In the genomic region with DNA sequence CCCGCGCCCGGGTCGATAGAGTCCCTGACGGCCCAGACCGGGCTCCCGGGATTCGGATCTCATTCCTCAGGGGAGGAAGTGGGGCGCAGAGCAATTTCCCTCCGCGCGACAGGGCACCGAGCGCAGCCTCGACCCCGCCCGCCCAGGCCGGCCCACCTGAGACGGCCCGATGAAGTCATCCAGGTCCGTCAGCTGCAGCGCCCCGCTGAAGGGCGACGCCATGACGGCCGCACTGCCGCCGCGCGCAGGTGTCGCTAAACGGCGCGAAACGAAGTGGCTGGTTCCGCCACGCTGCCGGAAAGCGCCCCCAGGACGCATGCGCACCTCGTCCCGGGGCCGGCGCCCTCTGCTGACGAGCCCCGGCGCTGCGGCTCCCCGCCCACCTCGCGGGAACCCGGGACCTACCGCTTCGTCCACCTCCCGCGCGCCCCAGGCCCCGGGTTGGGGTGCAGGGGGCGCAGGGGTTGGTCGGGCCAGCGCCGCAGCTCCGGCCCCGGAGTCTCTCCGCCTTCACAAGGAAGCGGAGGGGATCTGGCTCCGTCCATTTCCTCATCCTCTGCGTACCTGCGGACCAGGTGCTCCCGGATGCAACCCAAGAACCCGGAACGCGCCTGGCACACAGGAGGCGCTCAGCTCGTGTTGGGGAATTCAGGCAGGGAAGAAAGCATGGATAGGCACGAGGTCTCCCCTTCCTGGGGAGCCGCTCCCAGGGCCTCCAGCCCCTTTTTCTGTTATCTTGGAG, we compare ENCODE assay signal across 1 cellular context.
A peak's percentile ranks its signal among the peaks of the same experiment; 100 is the strongest.
TF ChIP-seq lines count a peak whose summit lies in the region.

Gene CIAO3 (minus strand): TSS at position 234 of the 742 bp plus-strand sequence. CDS start 12 bp downstream, at position 222.

TF ChIP-seq in WTC11, 78 proteins besides CTCF, POLR2A, EP300 and RAD21 (continued from another document and continues in another):
- TF ChIP-seq ATF3 (CRISPR knock-in tag; conservative IDR thresholded peaks at IDR 0.05), result peak; percentile 67; the same call in 1 of the 2 replicates
- peak; percentile 68; the same call in 1 of the 2 replicates for TF ChIP-seq TEAD1 (CRISPR knock-in tag; IDR thresholded peaks at IDR 0.05)
- peak; percentile 89; the same call in 1 of the 2 replicates for TF ChIP-seq ETV6 (CRISPR knock-in tag; IDR thresholded peaks at IDR 0.05)
- TF ChIP-seq STAT6 (CRISPR knock-in tag; conservative IDR thresholded peaks at IDR 0.05; ENCODE audit: low read depth), result no peak
- TF ChIP-seq EMX1 (CRISPR knock-in tag; IDR thresholded peaks at IDR 0.05), result no peak
- TF ChIP-seq, protein P1, sequence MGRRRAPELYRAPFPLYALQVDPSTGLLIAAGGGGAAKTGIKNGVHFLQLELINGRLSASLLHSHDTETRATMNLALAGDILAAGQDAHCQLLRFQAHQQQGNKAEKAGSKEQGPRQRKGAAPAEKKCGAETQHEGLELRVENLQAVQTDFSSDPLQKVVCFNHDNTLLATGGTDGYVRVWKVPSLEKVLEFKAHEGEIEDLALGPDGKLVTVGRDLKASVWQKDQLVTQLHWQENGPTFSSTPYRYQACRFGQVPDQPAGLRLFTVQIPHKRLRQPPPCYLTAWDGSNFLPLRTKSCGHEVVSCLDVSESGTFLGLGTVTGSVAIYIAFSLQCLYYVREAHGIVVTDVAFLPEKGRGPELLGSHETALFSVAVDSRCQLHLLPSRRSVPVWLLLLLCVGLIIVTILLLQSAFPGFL (CRISPR knock-in tag; IDR thresholded peaks at IDR 0.05; ENCODE audit: borderline replicate concordance), result 0 out of 2 replicates have a peak, but pooled peaks have one; percentile 38
- peak; percentile 22; the same call in 1 of the 2 replicates for TF ChIP-seq SMAD3 (CRISPR knock-in tag; IDR thresholded peaks at IDR 0.05; ENCODE audit: borderline replicate concordance)
- peak; percentile 97 for TF ChIP-seq E2F5 (CRISPR knock-in tag; IDR thresholded peaks at IDR 0.05)
- TF ChIP-seq, protein P2, sequence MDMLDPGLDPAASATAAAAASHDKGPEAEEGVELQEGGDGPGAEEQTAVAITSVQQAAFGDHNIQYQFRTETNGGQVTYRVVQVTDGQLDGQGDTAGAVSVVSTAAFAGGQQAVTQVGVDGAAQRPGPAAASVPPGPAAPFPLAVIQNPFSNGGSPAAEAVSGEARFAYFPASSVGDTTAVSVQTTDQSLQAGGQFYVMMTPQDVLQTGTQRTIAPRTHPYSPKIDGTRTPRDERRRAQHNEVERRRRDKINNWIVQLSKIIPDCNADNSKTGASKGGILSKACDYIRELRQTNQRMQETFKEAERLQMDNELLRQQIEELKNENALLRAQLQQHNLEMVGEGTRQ (CRISPR knock-in tag; IDR thresholded peaks at IDR 0.05), result peak; percentile 67
- TF ChIP-seq, protein P3, sequence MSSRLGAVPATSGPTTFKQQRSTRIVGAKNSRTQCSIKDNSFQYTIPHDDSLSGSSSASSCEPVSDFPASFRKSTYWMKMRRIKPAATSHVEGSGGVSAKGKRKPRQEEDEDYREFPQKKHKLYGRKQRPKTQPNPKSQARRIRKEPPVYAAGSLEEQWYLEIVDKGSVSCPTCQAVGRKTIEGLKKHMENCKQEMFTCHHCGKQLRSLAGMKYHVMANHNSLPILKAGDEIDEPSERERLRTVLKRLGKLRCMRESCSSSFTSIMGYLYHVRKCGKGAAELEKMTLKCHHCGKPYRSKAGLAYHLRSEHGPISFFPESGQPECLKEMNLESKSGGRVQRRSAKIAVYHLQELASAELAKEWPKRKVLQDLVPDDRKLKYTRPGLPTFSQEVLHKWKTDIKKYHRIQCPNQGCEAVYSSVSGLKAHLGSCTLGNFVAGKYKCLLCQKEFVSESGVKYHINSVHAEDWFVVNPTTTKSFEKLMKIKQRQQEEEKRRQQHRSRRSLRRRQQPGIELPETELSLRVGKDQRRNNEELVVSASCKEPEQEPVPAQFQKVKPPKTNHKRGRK (CRISPR knock-in tag; IDR thresholded peaks at IDR 0.05; ENCODE audit: borderline replicate concordance), result no peak
- no peak for TF ChIP-seq NR3C1 (CRISPR knock-in tag; conservative IDR thresholded peaks at IDR 0.05; ENCODE audit: low read depth)
- TF ChIP-seq USF1 (CRISPR knock-in tag; IDR thresholded peaks at IDR 0.05), result 0 out of 2 replicates have a peak, but pooled peaks have one; percentile 26
- peak; percentile 92 for TF ChIP-seq FOXK1 (CRISPR knock-in tag; IDR thresholded peaks at IDR 0.05)
- 0 out of 2 replicates have a peak, but pooled peaks have one; percentile 46 for TF ChIP-seq CREB1 (CRISPR knock-in tag; IDR thresholded peaks at IDR 0.05)
- peak; percentile 82 for TF ChIP-seq ZNF423 (CRISPR knock-in tag; IDR thresholded peaks at IDR 0.05)
- no peak for TF ChIP-seq SOX15 (CRISPR knock-in tag; IDR thresholded peaks at IDR 0.05)
- peak; percentile 55 for TF ChIP-seq JUN (CRISPR knock-in tag; IDR thresholded peaks at IDR 0.05)
- TF ChIP-seq ZNF138 (CRISPR knock-in tag; conservative IDR thresholded peaks at IDR 0.05), result no peak
- TF ChIP-seq, protein P4, sequence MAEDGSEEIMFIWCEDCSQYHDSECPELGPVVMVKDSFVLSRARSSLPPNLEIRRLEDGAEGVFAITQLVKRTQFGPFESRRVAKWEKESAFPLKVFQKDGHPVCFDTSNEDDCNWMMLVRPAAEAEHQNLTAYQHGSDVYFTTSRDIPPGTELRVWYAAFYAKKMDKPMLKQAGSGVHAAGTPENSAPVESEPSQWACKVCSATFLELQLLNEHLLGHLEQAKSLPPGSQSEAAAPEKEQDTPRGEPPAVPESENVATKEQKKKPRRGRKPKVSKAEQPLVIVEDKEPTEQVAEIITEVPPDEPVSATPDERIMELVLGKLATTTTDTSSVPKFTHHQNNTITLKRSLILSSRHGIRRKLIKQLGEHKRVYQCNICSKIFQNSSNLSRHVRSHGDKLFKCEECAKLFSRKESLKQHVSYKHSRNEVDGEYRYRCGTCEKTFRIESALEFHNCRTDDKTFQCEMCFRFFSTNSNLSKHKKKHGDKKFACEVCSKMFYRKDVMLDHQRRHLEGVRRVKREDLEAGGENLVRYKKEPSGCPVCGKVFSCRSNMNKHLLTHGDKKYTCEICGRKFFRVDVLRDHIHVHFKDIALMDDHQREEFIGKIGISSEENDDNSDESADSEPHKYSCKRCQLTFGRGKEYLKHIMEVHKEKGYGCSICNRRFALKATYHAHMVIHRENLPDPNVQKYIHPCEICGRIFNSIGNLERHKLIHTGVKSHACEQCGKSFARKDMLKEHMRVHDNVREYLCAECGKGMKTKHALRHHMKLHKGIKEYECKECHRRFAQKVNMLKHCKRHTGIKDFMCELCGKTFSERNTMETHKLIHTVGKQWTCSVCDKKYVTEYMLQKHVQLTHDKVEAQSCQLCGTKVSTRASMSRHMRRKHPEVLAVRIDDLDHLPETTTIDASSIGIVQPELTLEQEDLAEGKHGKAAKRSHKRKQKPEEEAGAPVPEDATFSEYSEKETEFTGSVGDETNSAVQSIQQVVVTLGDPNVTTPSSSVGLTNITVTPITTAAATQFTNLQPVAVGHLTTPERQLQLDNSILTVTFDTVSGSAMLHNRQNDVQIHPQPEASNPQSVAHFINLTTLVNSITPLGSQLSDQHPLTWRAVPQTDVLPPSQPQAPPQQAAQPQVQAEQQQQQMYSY (CRISPR knock-in tag; IDR thresholded peaks at IDR 0.05), result peak; percentile 58; the same call in 1 of the 2 replicates
- TF ChIP-seq TP53 (CRISPR knock-in tag; IDR thresholded peaks at IDR 0.05), result no peak
- 0 out of 2 replicates have a peak, but pooled peaks have one; percentile 18 for TF ChIP-seq E2F4 (CRISPR knock-in tag; IDR thresholded peaks at IDR 0.05; ENCODE audit: borderline replicate concordance, low read depth)
- TF ChIP-seq, protein P5, sequence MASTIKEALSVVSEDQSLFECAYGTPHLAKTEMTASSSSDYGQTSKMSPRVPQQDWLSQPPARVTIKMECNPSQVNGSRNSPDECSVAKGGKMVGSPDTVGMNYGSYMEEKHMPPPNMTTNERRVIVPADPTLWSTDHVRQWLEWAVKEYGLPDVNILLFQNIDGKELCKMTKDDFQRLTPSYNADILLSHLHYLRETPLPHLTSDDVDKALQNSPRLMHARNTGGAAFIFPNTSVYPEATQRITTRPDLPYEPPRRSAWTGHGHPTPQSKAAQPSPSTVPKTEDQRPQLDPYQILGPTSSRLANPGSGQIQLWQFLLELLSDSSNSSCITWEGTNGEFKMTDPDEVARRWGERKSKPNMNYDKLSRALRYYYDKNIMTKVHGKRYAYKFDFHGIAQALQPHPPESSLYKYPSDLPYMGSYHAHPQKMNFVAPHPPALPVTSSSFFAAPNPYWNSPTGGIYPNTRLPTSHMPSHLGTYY (CRISPR knock-in tag; IDR thresholded peaks at IDR 0.05), result no peak
- TF ChIP-seq SP1 (CRISPR knock-in tag; conservative IDR thresholded peaks at IDR 0.05), result peak; percentile 98
- no peak for TF ChIP-seq NR2C2 (CRISPR knock-in tag; IDR thresholded peaks at IDR 0.05)
- TF ChIP-seq, protein P6, sequence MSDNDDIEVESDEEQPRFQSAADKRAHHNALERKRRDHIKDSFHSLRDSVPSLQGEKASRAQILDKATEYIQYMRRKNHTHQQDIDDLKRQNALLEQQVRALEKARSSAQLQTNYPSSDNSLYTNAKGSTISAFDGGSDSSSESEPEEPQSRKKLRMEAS (CRISPR knock-in tag; IDR thresholded peaks at IDR 0.05), result peak; percentile 92
- no peak for TF ChIP-seq ZNF317 (CRISPR knock-in tag; IDR thresholded peaks at IDR 0.05; ENCODE audit: borderline replicate concordance, low read depth)
- no peak for TF ChIP-seq OVOL2 (CRISPR knock-in tag; IDR thresholded peaks at IDR 0.05; ENCODE audit: borderline replicate concordance)
- no peak for TF ChIP-seq ZNF121 (CRISPR knock-in tag; IDR thresholded peaks at IDR 0.05)
- TF ChIP-seq ESRRA (CRISPR knock-in tag; IDR thresholded peaks at IDR 0.05; ENCODE audit: borderline replicate concordance), result peak; percentile 73; the same call in 1 of the 2 replicates
- no peak for TF ChIP-seq TCF7 (CRISPR knock-in tag; IDR thresholded peaks at IDR 0.05; ENCODE audit: low read depth)
- TF ChIP-seq JAZF1 (CRISPR knock-in tag; IDR thresholded peaks at IDR 0.05), result no peak
- TF ChIP-seq, protein P7, sequence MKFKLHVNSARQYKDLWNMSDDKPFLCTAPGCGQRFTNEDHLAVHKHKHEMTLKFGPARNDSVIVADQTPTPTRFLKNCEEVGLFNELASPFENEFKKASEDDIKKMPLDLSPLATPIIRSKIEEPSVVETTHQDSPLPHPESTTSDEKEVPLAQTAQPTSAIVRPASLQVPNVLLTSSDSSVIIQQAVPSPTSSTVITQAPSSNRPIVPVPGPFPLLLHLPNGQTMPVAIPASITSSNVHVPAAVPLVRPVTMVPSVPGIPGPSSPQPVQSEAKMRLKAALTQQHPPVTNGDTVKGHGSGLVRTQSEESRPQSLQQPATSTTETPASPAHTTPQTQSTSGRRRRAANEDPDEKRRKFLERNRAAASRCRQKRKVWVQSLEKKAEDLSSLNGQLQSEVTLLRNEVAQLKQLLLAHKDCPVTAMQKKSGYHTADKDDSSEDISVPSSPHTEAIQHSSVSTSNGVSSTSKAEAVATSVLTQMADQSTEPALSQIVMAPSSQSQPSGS (CRISPR knock-in tag; IDR thresholded peaks at IDR 0.05; ENCODE audit: borderline replicate concordance, low read depth), result peak; percentile 60; the same call in 1 of the 2 replicates
- no peak for TF ChIP-seq GRHL2 (CRISPR knock-in tag; IDR thresholded peaks at IDR 0.05; ENCODE audit: insufficient replicate concordance, severe bottlenecking)
- TF ChIP-seq IRF2 (CRISPR knock-in tag; IDR thresholded peaks at IDR 0.05; ENCODE audit: borderline replicate concordance, low read depth), result no peak
- TF ChIP-seq PRRX2 (CRISPR knock-in tag; IDR thresholded peaks at IDR 0.05), result no peak
- no peak for TF ChIP-seq KAT7 (CRISPR knock-in tag; IDR thresholded peaks at IDR 0.05; ENCODE audit: borderline replicate concordance)
- TF ChIP-seq TEAD4 (CRISPR knock-in tag; IDR thresholded peaks at IDR 0.05), result no peak
- no peak for TF ChIP-seq NR1H2 (CRISPR knock-in tag; IDR thresholded peaks at IDR 0.05)
- TF ChIP-seq ZNF416 (CRISPR knock-in tag; IDR thresholded peaks at IDR 0.05), result no peak
